1 cellular context compared by ENCODE assay signal in genomic region chr1:245818363-245818762, GRCh38.
A peak's percentile ranks its signal among the peaks of the same experiment; 100 is the strongest.
DNase-seq lines count a peak whose midpoint lies in the region; ATAC-seq, FAIRE-seq and TF ChIP-seq lines count a peak whose summit lies in the region.
"Not testable (repeated sequence)": the region's sequence is repeated elsewhere in the genome, so short reads cannot be mapped to it uniquely, and the experiment has no call there.

No MANE protein-coding gene starts in this region.

- intact Hi-C loops in K562 (cut with micrococcal nuclease): not testable (repeated sequence)

- WGBS in K562 (ENCODE audit: insufficient coverage, low coverage, missing lambda C conversion rate): 91% methylated on average over 3 of the region's 6 CpGs

- TF ChIP-seq EP300 in K562 (IDR thresholded peaks at IDR 0.05; ENCODE audit: low read length): not testable (repeated sequence)

- H3K9ac ChIP-seq in K562 (ENCODE audit: insufficient read depth in 1 of 2, low read depth in 2 of 2, low read length in 2 of 2): not testable (repeated sequence)

- H3K79me2 ChIP-seq in K562 (ENCODE audit: control insufficient read depth, insufficient read depth, low read length): peaks cover 17% of the 10 kb centered on the region

- not testable (repeated sequence) for BruUV-seq in K562 (replicated peaks; lab: Mats Ljungman, UMichigan)

- H3K9me3 ChIP-seq in K562 (replicated peaks; ENCODE audit: control insufficient read depth, insufficient read depth, low read depth, low read length): not testable (repeated sequence)

- not testable (repeated sequence) for H3K9me1 ChIP-seq in K562 (ENCODE audit: control insufficient read depth, insufficient read depth, low read length)

- H3K4me2 ChIP-seq in K562 (ENCODE audit: insufficient read depth, low read length): not testable (repeated sequence)

- POLR2A ChIA-PET in K562 (lab: Yijun Ruan, JAX): not testable (repeated sequence)

- DNase-seq in K562 (ENCODE audit: extremely low read depth in 1 of 4, low spot score in 3 of 4): not testable (repeated sequence)

- FAIRE-seq in K562 (lab: Jason Lieb, UNC): not testable (repeated sequence)

- not testable (repeated sequence) for H3K27me3 ChIP-seq in K562 (ENCODE audit: control insufficient read depth in 2 of 2, insufficient read depth in 2 of 2, low read length in 2 of 2)

- peaks cover 11% of the 10 kb centered on the region; the same call in 1 of the 3 replicates for H3K36me3 ChIP-seq in K562 (ENCODE audit: control insufficient read depth, insufficient read depth, low read length)

- not testable (repeated sequence) for H3K27ac ChIP-seq in K562 (ENCODE audit: extremely low read depth, low read depth, low read length)

- not testable (repeated sequence) for TF ChIP-seq RAD21 in K562 (CRISPR knock-in tag; conservative IDR thresholded peaks at IDR 0.05 in 1 of 2, IDR thresholded peaks at IDR 0.05 in 1 of 2)

- TF ChIP-seq POLR2A in K562 (conservative IDR thresholded peaks at IDR 0.05): not testable (repeated sequence)

- not testable (repeated sequence) for H3K4me3 ChIP-seq in K562

- not testable (repeated sequence) for TF ChIP-seq CTCF in K562 (IDR thresholded peaks at IDR 0.05 in 2 of 3, conservative IDR thresholded peaks at IDR 0.05 in 1 of 3; ENCODE audit: insufficient read depth in 2 of 3, low read depth in 1 of 3, low read length in 3 of 3)

- ATAC-seq in K562: not testable (repeated sequence)

- not testable (repeated sequence) for H3K4me1 ChIP-seq in K562 (replicated peaks in 1 of 2; ENCODE audit: control insufficient read depth in 2 of 2, insufficient read depth in 2 of 2, low read length in 2 of 2)

- not testable (repeated sequence) for H2AFZ ChIP-seq in K562 (ENCODE audit: low read depth, low read length)

- CTCF ChIA-PET in K562 (lab: Yijun Ruan, JAX; ENCODE audit: low intra/inter-chr PET ratio): not testable (repeated sequence)

- in situ Hi-C loops in K562 (cut with MboI): not testable (repeated sequence)

- H4K20me1 ChIP-seq in K562 (replicated peaks; ENCODE audit: control insufficient read depth, insufficient read depth, low read length): not testable (repeated sequence)

TF ChIP-seq in K562, 482 proteins besides CTCF, POLR2A, EP300 and RAD21:
- TF ChIP-seq ZNF507 (tag; conservative IDR thresholded peaks at IDR 0.05): peak; percentile 93
